Comparison of ENCODE assay signal across 19 cellular contexts in genomic region chr6:157253017-157253416, GRCh38.
"Had no signal": no experiment of that assay in that cellular context is flagged by ENCODE, and none has a peak within 500 bp of the region (broad histone marks: within the 10 kb centered on the region; RNA-seq: fewer than 3 reads in every experiment).

No MANE protein-coding gene starts in this region.

- H3K4me2 ChIP-seq: smooth muscle cell had no signal

- H3K9me3 ChIP-seq: adrenal gland, lower lobe of right lung, SJCRH30, testis had no signal

- H3K27ac ChIP-seq: adrenal gland, cardiac muscle cell, epithelial cell of prostate, lower lobe of right lung, psoas muscle, SJCRH30, testis had no signal

- DNase-seq: activated CD4-positive, alpha-beta T cell treated with anti-CD3 and anti-CD28 coated beads, Interleukin-2, amount 50 U/mL, for 1 hour; activated CD4-positive, CD25-positive, alpha-beta regulatory T cell treated with anti-CD3 and anti-CD28 coated beads, Interleukin-2, amount 50 U/mL, for 72 hours; activated gamma-delta T cell treated with Interleukin-2 at 50 U/mL for 16 hours; activated T-cell treated with anti-CD3 and anti-CD28 coated beads for 4 hours; adrenal gland; effector memory CD8-positive, alpha-beta T cell; lower lobe of right lung; psoas muscle; SJCRH30; stimulated activated CD4-positive, alpha-beta T cell treated with anti-CD3 and anti-CD28 coated beads, Interleukin-4, amount 100 ng/mL, for 1 hour; stimulated activated naive CD8-positive, alpha-beta T cell treated with anti-CD3 and anti-CD28 coated beads, Interleukin-15, amount 100 ng/mL, for 72 hours; testis had no signal

- H3K36me3 ChIP-seq: adrenal gland, cardiac muscle cell, lower lobe of right lung, SJCRH30 had no signal

- H3K4me3 ChIP-seq: adrenal gland, cardiac muscle cell, lower lobe of right lung, psoas muscle, SJCRH30, smooth muscle cell, testis had no signal

- H3K4me1 ChIP-seq: adrenal gland, lower lobe of right lung, psoas muscle, SJCRH30, testis had no signal

- ATAC-seq: activated naive CD4-positive, alpha-beta T cell treated with anti-CD3 and anti-CD28 coated beads, Interleukin-2, amount 50 U/mL, for 72 hours; psoas muscle; sciatic nerve; stimulated activated naive CD8-positive, alpha-beta T cell treated with anti-CD3 and anti-CD28 coated beads, Interleukin-15, amount 100 ng/mL, for 72 hours had no signal

- H3K27me3 ChIP-seq: adrenal gland, cardiac muscle cell, SJCRH30, testis had no signal

- FAIRE-seq: astrocyte, frontal cortex had no signal
